In genomic region chr6:135128268-135128914, GRCh38 we compare ENCODE assay signal across 7 cellular contexts. TPM values are rescaled to one million over a fixed set of nuclear protein-coding genes. Genes with fewer than 3 reads are reported as not detected.
DNase-seq lines count a peak whose midpoint lies in the region; ATAC-seq lines count a peak whose summit lies in the region.

No MANE protein-coding gene starts in this region.

- H3K4me3 Mint-ChIP-seq in activated T-helper 17 cell treated with anti-CD3 and anti-CD28 coated beads, Interleukin-2, amount 50 U/mL, for 72 hours: peak overlapping the region; percentile 81

- peaks cover 13% of the 10 kb centered on the region for H3K4me1 Mint-ChIP-seq in activated T-helper 17 cell treated with anti-CD3 and anti-CD28 coated beads, Interleukin-2, amount 50 U/mL, for 72 hours

- peak; percentile 23 to 49 for DNase-seq in stimulated activated CD8-positive, alpha-beta memory T cell treated with anti-CD3 and anti-CD28 coated beads, Interleukin-15, amount 100 ng/mL, for 4 hours (ENCODE audit: low read depth in 2 of 2)
- DNase-seq in islet precursor cell (no peak), foreskin melanocyte (no peak)

- peak; percentile 85 for ATAC-seq in GM21390 (IDR thresholded peaks at IDR 0.05; ENCODE audit: unreplicated experiment)
- peak; percentile 79 for ATAC-seq in HG03575 (IDR thresholded peaks at IDR 0.05; ENCODE audit: extremely low read depth, insufficient number of reproducible peaks, low FRiP score, unreplicated experiment)
- peak; percentile 99 for ATAC-seq in activated T-helper 17 cell treated with anti-CD3 and anti-CD28 coated beads, Interleukin-2, amount 50 U/mL, for 72 hours (replicated peaks)
- ATAC-seq in GM18519 (IDR thresholded peaks at IDR 0.05; ENCODE audit: low FRiP score, unreplicated experiment): no peak

- no peaks in the 10 kb centered on the region for H3K27me3 Mint-ChIP-seq in activated T-helper 17 cell treated with anti-CD3 and anti-CD28 coated beads, Interleukin-2, amount 50 U/mL, for 72 hours

- peak overlapping the region; percentile 94 for H3K27ac Mint-ChIP-seq in activated T-helper 17 cell treated with anti-CD3 and anti-CD28 coated beads, Interleukin-2, amount 50 U/mL, for 72 hours

- peaks cover 5% of the 10 kb centered on the region for H3K36me3 Mint-ChIP-seq in activated T-helper 17 cell treated with anti-CD3 and anti-CD28 coated beads, Interleukin-2, amount 50 U/mL, for 72 hours (ENCODE audit: low read depth)

- peaks cover 3% of the 10 kb centered on the region for H3K9me3 Mint-ChIP-seq in activated T-helper 17 cell treated with anti-CD3 and anti-CD28 coated beads, Interleukin-2, amount 50 U/mL, for 72 hours

RNA-seq across cellular contexts. Expression of gene MYB, which starts 52.7 kb away (rescaled TPM):
- total RNA-seq in activated T-helper 17 cell treated with anti-CD3 and anti-CD28 coated beads, Interleukin-2, amount 50 U/mL, for 72 hours: 10 to 100 TPM; 29.9 to 81.5 TPM

Comparison
In these comparisons a context has a peak if more than half of its experiments do, and no peak if none do; other contexts are left out.
1. DNase-seq: peak in stimulated activated CD8-positive, alpha-beta memory T cell treated with anti-CD3 and anti-CD28 coated beads, Interleukin-15, amount 100 ng/mL, for 4 hours (2 of 2); none in islet precursor cell (single experiment) and foreskin melanocyte (single experiment).